Comparison of ENCODE assay signal across 20 cellular contexts in the genomic region with DNA sequence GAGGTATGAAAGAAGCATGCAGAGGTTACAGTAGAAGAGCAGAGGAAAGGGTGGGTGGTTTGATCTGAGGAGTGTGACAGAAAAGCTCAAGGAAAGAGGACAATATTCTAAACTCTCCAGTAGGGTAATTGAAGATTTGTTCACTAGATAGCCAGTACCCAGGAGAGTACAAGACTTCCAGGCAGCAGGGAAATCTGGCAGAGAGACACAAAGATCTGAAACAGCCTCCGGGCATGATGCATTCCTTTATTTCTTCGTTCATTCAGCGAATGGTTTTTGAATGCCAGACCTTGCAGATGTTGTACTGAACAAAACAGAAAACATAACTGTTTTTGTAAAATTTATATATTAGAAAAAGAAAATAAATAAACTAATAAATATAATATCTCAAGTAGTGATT.
DNase-seq lines count a peak whose midpoint lies in the region; ATAC-seq and TF ChIP-seq lines count a peak whose summit lies in the region.
"Had no signal": no experiment of that assay in that cellular context is flagged by ENCODE, and none has a peak within 500 bp of the region (broad histone marks: within the 10 kb centered on the region; RNA-seq: fewer than 3 reads in every experiment).

No MANE protein-coding gene starts in this region.

- peaks cover 1% of the 10 kb centered on the region for H3K36me3 Mint-ChIP-seq in mesothelial cell of epicardium
- H3K36me3 Mint-ChIP-seq: CD8-positive, alpha-beta memory T cell had no signal

- TF ChIP-seq CTCF in mesothelial cell of epicardium (IDR thresholded peaks at IDR 0.05; ENCODE audit: unreplicated experiment), result no peak

- no peaks in the 10 kb centered on the region for H3K27me3 Mint-ChIP-seq in mesothelial cell of epicardium (ENCODE audit: low read depth)
- H3K27me3 Mint-ChIP-seq: CD8-positive, alpha-beta memory T cell had no signal

- no peak overlapping the region for H3K4me3 Mint-ChIP-seq in mesothelial cell of epicardium
- H3K4me3 Mint-ChIP-seq: CD8-positive, alpha-beta memory T cell; H9 had no signal

- peaks cover 7% of the 10 kb centered on the region for H3K4me1 Mint-ChIP-seq in mesothelial cell of epicardium
- H3K4me1 Mint-ChIP-seq: CD8-positive, alpha-beta memory T cell; H9 had no signal

- intact Hi-C loops in Right ventricle myocardium superior (cut with DNase I), result no loop called here

- no peaks in the 10 kb centered on the region for H3K9me3 ChIP-seq in adipocyte (ENCODE audit: control insufficient read depth, low read length)

- peak overlapping the region; percentile 22 for H3K27ac Mint-ChIP-seq in mesothelial cell of epicardium
- H3K27ac Mint-ChIP-seq: CD8-positive, alpha-beta memory T cell had no signal

- H3K4me3 ChIP-seq in adipocyte (ENCODE audit: low read length), result no peak overlapping the region

- no peak for ATAC-seq in Right ventricle myocardium superior (ENCODE audit: poor library complexity)
- no peak for ATAC-seq in HG03039 (IDR thresholded peaks at IDR 0.05; ENCODE audit: unreplicated experiment)
- ATAC-seq in GM18498 (IDR thresholded peaks at IDR 0.05; ENCODE audit: unreplicated experiment), result no peak
- ATAC-seq: HepG2 had no signal

- no peaks in the 10 kb centered on the region for H3K27me3 ChIP-seq in adipocyte (replicated peaks; ENCODE audit: control insufficient read depth, insufficient read depth, low read length)

- no peak overlapping the region for H3K9ac ChIP-seq in adipocyte (ENCODE audit: low read length)

- DNase-seq in AG08395 (ENCODE audit: low spot score), result peak; percentile 17
- peak; percentile 9 for DNase-seq in GM04504 (ENCODE audit: low read depth)
- peak; percentile 79 for DNase-seq in adipocyte (ENCODE audit: low read depth)
- no peak for DNase-seq in mesothelial cell of epicardium (ENCODE audit: low spot score in 2 of 2, unreplicated experiment in 2 of 2)
- no peak for DNase-seq in NCI-H2196 treated with DMSO at 0.1 percent for 48 hours (lab: John Stamatoyannopoulos, UW; ENCODE audit: unreplicated experiment)
- DNase-seq in Right ventricle myocardium superior, result no peak
- DNase-seq: C1 segment of cervical spinal cord; CD8-positive, alpha-beta memory T cell; DMS79; H9; KG1; MV-4-11; NCI-H1694 treated with DMSO at 0.1 percent for 48 hours; NCI-H2227 treated with DMSO at 0.1 percent for 48 hours; NCI-H510A treated with DMSO at 0.1 percent for 48 hours; NCI-H774; SHP77 had no signal

- peaks cover 6% of the 10 kb centered on the region for H3K9me3 Mint-ChIP-seq in mesothelial cell of epicardium

- no peaks in the 10 kb centered on the region for H3K4me1 ChIP-seq in adipocyte (ENCODE audit: control insufficient read depth, insufficient read depth, low read length)

- H3K36me3 ChIP-seq in adipocyte (ENCODE audit: control insufficient read depth, insufficient read depth, low read length, severe bottlenecking), result no peaks in the 10 kb centered on the region

Comparison
In these comparisons a context has a peak if more than half of its experiments do, and no peak if none do; other contexts are left out.
1. DNase-seq: peak in AG08395 (single experiment), GM04504 (single experiment) and adipocyte (single experiment); none in mesothelial cell of epicardium (0 of 2), NCI-H2196 treated with DMSO at 0.1 percent for 48 hours (single experiment) and Right ventricle myocardium superior (single experiment).